In the genomic region with DNA sequence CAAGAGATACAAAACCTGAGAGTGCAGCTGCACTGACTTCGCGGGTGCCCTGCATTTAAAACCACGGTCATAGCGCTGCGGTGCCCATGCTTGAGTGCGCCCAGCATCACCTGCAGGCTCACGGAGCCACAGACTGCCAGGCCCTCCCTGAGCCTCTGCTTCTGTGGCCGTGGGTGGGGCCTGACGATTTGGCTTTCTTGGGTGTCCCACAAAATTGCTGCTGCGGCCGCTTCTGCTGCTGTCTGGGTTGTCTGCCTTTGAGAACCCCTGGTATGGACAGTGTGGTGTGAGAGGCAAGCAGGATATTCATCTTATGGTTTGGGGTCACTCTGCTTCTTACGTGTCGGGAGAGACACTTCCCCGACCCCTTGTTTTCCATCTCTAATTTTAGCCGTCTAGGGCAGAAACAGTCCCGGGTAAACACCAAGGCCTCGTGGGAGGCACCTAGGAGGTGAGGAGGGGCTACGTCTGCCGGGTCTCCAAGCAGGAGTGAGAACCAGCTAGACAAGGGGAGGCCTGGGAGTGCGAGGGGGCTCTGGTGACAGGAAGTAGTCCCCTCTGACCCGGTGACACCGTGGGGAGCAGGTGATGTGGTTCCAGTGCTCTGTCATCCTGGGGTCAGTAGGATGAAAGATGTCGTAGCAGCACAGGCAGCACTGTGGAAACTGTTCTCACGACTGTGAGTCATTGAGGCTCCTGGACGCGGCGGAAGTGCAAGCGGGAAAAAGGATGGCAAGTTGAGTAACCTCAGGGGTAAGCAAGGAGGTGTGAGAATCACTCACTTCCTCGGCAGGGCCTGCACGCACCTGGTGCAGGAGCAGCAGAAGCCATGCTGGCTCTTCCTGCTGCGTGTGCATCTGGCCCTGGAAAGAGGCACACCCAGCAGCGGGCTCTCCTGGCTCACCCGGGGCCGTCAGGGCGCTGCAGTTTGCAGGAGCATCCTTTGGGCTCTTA, we compare ENCODE assay signal across 8 cellular contexts.
A peak's percentile ranks its signal among the peaks of the same experiment; 100 is the strongest.
DNase-seq lines count a peak whose midpoint lies in the region; ATAC-seq and TF ChIP-seq lines count a peak whose summit lies in the region.

No MANE protein-coding gene starts in this region.

- H4K91ac ChIP-seq in H9 (ENCODE audit: insufficient read length, low read depth, low read length) = no peak overlapping the region

- no peak overlapping the region for H2BK15ac ChIP-seq in H9 (ENCODE audit: low read depth, low read length)

- H2AK5ac ChIP-seq in H9 (ENCODE audit: insufficient read length, low read length) = no peak overlapping the region

- H3K4me2 ChIP-seq in H9 (ENCODE audit: insufficient read depth, insufficient read length, low read length) = no peak overlapping the region

- intact Hi-C loops in activated CD4-positive, alpha-beta T cell treated with anti-CD3 and anti-CD28 coated beads for 36 hours (cut with DNase I, micrococcal nuclease) = loop anchor here (1.0 kb wide), 3 partner anchors 40 to 156 kb away; no protein-coding TSS in a partner anchor

- H4K20me1 ChIP-seq in H9 (ENCODE audit: control insufficient read depth, insufficient read depth, insufficient read length) = no peaks in the 10 kb centered on the region

- no peak overlapping the region for H4K5ac ChIP-seq in H9 (ENCODE audit: insufficient read length, low read depth, low read length)

- no peak overlapping the region for H2AFZ ChIP-seq in H9 (ENCODE audit: low read length)

- H3K36me3 Mint-ChIP-seq in H9 (ENCODE audit: insufficient read depth in 1 of 3, low read depth in 3 of 3) = peaks cover 0 to 5% (median 0%) of the 10 kb centered on the region in 3 experiments; a peak in 3 of 7 replicates
- H3K36me3 Mint-ChIP-seq in activated CD4-positive, alpha-beta T cell treated with anti-CD3 and anti-CD28 coated beads for 36 hours (ENCODE audit: low read depth) = peaks cover 6% of the 10 kb centered on the region

- no CpG with 5 or more reads among the region's 35 CpGs for WGBS in H9 (ENCODE audit: extremely low coverage, insufficient read length, low lambda C conversion rate)

- H3K4me1 Mint-ChIP-seq in H9 = peaks cover 31 to 33% of the 10 kb centered on the region in 2 experiments
- H3K4me1 Mint-ChIP-seq in activated CD4-positive, alpha-beta T cell treated with anti-CD3 and anti-CD28 coated beads for 36 hours = peaks cover 51% of the 10 kb centered on the region

- POLR2A ChIA-PET in activated CD4-positive, alpha-beta T cell treated with anti-CD3 and anti-CD28 coated beads for 36 hours (lab: Charles Lee) = no interaction called here

- H3K23ac ChIP-seq in H9 (ENCODE audit: insufficient read length, low read depth, low read length) = no peak overlapping the region

- no peak overlapping the region for H3K56ac ChIP-seq in H9 (ENCODE audit: insufficient read length, low read depth, low read length)

- H4K8ac ChIP-seq in H9 (replicated peaks; ENCODE audit: insufficient read length, low read depth, low read length) = no peak overlapping the region

- no peak for DNase-seq in H9
- DNase-seq in activated CD4-positive, alpha-beta T cell treated with anti-CD3 and anti-CD28 coated beads for 36 hours = peak; percentile 87
- peak; percentile 88 for DNase-seq in dermis blood vessel endothelial cell
- DNase-seq in stimulated activated CD4-positive, alpha-beta T cell treated with anti-CD3 and anti-CD28 coated beads, Interleukin-15, amount 100 ng/mL, for 24 hours = peak; percentile 77
- no peak for DNase-seq in H7
- no peak for DNase-seq in MV-4-11 (lab: John Stamatoyannopoulos, UW)

- no peak overlapping the region for H3K4me3 ChIP-seq in H7 (ENCODE audit: insufficient read depth, low read depth, low read length)

- H3K27ac Mint-ChIP-seq in H9 = peak overlapping the region; percentile 29 to 75 (median 42); a peak in 3 of 7 replicates
- H3K27ac Mint-ChIP-seq in activated CD4-positive, alpha-beta T cell treated with anti-CD3 and anti-CD28 coated beads for 36 hours = peak overlapping the region; percentile 88

- H3K36me3 ChIP-seq in H7 (replicated peaks; ENCODE audit: control insufficient read depth, insufficient read depth, low read length) = no peaks in the 10 kb centered on the region

- no peaks in the 10 kb centered on the region; a peak in 1 of 5 replicates for H3K9me3 Mint-ChIP-seq in H9
- H3K9me3 Mint-ChIP-seq in activated CD4-positive, alpha-beta T cell treated with anti-CD3 and anti-CD28 coated beads for 36 hours (ENCODE audit: low read depth) = no peaks in the 10 kb centered on the region

- H3K4ac ChIP-seq in H9 (ENCODE audit: low read depth, low read length) = no peak overlapping the region

- no peaks in the 10 kb centered on the region for H3K23me2 ChIP-seq in H9 (ENCODE audit: insufficient read length, low read depth, low read length, poor library complexity, severe bottlenecking)

- H3K79me2 ChIP-seq in H9 (ENCODE audit: insufficient read depth, low read length) = peaks cover 3% of the 10 kb centered on the region; the same call in 1 of the 2 replicates

- no peak overlapping the region for H3T11ph ChIP-seq in H9 (ENCODE audit: low read length)

- no peak overlapping the region for H3K4me3 Mint-ChIP-seq in H9
- H3K4me3 Mint-ChIP-seq in activated CD4-positive, alpha-beta T cell treated with anti-CD3 and anti-CD28 coated beads for 36 hours = peak overlapping the region; percentile 46

- H2BK20ac ChIP-seq in H9 (ENCODE audit: low read depth, low read length, poor library complexity, severe bottlenecking) = no peak overlapping the region

- no peak overlapping the region for H2BK12ac ChIP-seq in H9 (ENCODE audit: insufficient read length, low read depth, low read length)

- H2BK5ac ChIP-seq in H9 (ENCODE audit: insufficient read length, low read length) = no peak overlapping the region

- H3K79me1 ChIP-seq in H9 (ENCODE audit: insufficient read depth, low read depth, low read length, poor library complexity, severe bottlenecking) = no peaks in the 10 kb centered on the region

- peak overlapping the region; percentile 11 for H3K18ac ChIP-seq in H9 (ENCODE audit: insufficient read length, low read depth, low read length)

- CTCF ChIA-PET in activated CD4-positive, alpha-beta T cell treated with anti-CD3 and anti-CD28 coated beads for 36 hours (lab: Charles Lee) = interaction anchor here (1.1 to 1.3 kb wide), 2 partner anchors 12 to 176 kb away, joined by 4 read pairs; no protein-coding TSS in a partner anchor

- H3K27me3 ChIP-seq in H9 (ENCODE audit: insufficient read depth, low read length) (no peaks in the 10 kb centered on the region), H7 (ENCODE audit: control insufficient read depth, insufficient read depth, low read length) (no peaks in the 10 kb centered on the region)

- peak; percentile 94 for ATAC-seq in activated CD4-positive, alpha-beta T cell treated with anti-CD3 and anti-CD28 coated beads for 36 hours
- ATAC-seq in GM21367 (IDR thresholded peaks at IDR 0.05; ENCODE audit: unreplicated experiment) (no peak), GM21529 (IDR thresholded peaks at IDR 0.05; ENCODE audit: unreplicated experiment) (no peak)

- no peak overlapping the region for H3K27ac ChIP-seq in H9 (ENCODE audit: insufficient read length, low read depth, low read length)

- no peaks in the 10 kb centered on the region for H3K9me3 ChIP-seq in H9 (ENCODE audit: control insufficient read depth, low read depth, low read length)

- H2BK120ac ChIP-seq in H9 (ENCODE audit: low read depth, low read length, poor library complexity, severe bottlenecking) = no peak overlapping the region

- H3K4me1 ChIP-seq in H9 (ENCODE audit: insufficient read depth, low read length) = peaks cover 3% of the 10 kb centered on the region; the same call in 1 of the 2 replicates

- TF ChIP-seq CTCF in H9 (conservative IDR thresholded peaks at IDR 0.05) = no peak

- H3K9ac ChIP-seq in H9 (ENCODE audit: extremely low read depth, insufficient read length, low read length) = no peak overlapping the region

- H3K27me3 Mint-ChIP-seq in H9 (ENCODE audit: low read depth) = no peaks in the 10 kb centered on the region
- H3K27me3 Mint-ChIP-seq in activated CD4-positive, alpha-beta T cell treated with anti-CD3 and anti-CD28 coated beads for 36 hours = no peaks in the 10 kb centered on the region

- no peak overlapping the region; the same call in 1 of the 2 replicates for H3K14ac ChIP-seq in H9 (ENCODE audit: insufficient read depth, low read length)

Comparison
In these comparisons a context has a peak if more than half of its experiments do, and no peak if none do; other contexts are left out.
1. DNase-seq: peak in activated CD4-positive, alpha-beta T cell treated with anti-CD3 and anti-CD28 coated beads for 36 hours (single experiment), dermis blood vessel endothelial cell (single experiment) and stimulated activated CD4-positive, alpha-beta T cell treated with anti-CD3 and anti-CD28 coated beads, Interleukin-15, amount 100 ng/mL, for 24 hours (single experiment); none in H9 (single experiment), H7 (single experiment) and MV-4-11 (single experiment).